In the genomic region with DNA sequence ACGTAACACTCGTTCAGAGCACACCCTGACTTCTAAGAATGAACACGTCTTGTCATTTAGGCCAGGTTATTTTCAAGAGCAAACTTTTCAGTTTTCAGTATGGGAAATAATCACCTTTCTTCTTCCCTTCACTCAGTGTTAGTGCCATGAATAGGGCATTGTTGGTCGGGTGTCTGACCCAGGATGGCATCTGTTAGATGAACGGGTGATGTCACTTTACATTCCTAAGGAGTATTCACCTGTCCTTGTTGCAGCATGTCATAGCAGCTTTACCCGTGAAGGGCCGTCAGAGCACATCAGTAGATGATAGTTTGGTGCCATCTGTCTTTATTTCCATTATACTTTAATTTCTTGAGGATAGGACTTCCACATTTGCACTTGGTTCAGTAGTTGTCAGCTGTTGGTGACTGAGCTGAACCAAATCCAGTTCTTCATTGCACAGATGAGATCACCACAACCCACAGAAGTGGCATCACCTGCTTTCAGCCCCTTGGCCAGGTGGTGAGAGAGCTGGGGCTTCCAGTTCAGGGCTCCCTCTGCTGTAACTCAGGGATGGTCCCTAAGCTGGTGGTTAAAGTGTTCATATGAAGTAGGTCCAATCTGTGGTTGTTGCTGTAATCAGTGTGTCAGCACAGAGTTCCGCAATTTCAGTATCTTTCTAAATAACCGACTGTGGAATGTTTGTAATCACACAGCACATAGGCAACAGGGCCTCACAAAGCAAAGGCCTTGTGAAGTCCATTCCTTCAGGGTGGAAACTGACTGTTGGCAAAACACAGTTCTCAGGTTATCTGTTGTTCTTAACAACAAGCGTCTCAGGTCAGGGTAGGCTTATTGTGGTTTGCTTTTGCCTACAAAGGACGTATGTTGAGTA, we compare ENCODE assay signal across 16 cellular contexts.
DNase-seq lines count a peak whose midpoint lies in the region; ATAC-seq, FAIRE-seq and TF ChIP-seq lines count a peak whose summit lies in the region.
"Had no signal": no experiment of that assay in that cellular context is flagged by ENCODE, and none has a peak within 500 bp of the region (broad histone marks: within the 10 kb centered on the region; RNA-seq: fewer than 3 reads in every experiment).

No MANE protein-coding gene starts in this region.

- no peak overlapping the region for H2BK5ac ChIP-seq in IMR-90 (ENCODE audit: low read depth, low read length, poor library complexity, severe bottlenecking)

- in situ Hi-C loops in IMR-90 (cut with MboI; ENCODE audit: low sequenced_read_pairs): no loop called here

- POLR2A ChIA-PET in IMR-90 (lab: Charles Lee; ENCODE audit: unreplicated experiment): no interaction called here
- POLR2A ChIA-PET in naive thymus-derived CD4-positive, alpha-beta T cell (lab: Charles Lee): no interaction called here

- H2BK15ac ChIP-seq in IMR-90 (ENCODE audit: low read depth, low read length): no peak overlapping the region

- dilution Hi-C loops in IMR-90 (cut with HindIII; ENCODE audit: low sequenced_read_pairs, unreplicated experiment): no loop called here

- H3K9me3 ChIP-seq in IMR-90 (ENCODE audit: control insufficient read depth, insufficient read depth, low read length) (no peaks in the 10 kb centered on the region), prostate gland (no peaks in the 10 kb centered on the region)
- no peaks in the 10 kb centered on the region for H3K9me3 ChIP-seq in naive thymus-derived CD4-positive, alpha-beta T cell (ENCODE audit: control insufficient read depth in 2 of 3, low read length in 3 of 3)
- H3K9me3 ChIP-seq: colonic mucosa had no signal

- H3K36me3 Mint-ChIP-seq in naive thymus-derived CD4-positive, alpha-beta T cell: peaks cover 9 to 35% (median 11%) of the 10 kb centered on the region in 5 donors

- H3K23ac ChIP-seq in IMR-90 (ENCODE audit: low read depth, low read length): no peak overlapping the region

- DNase-seq in NCI-H1694 treated with DMSO at 0.1 percent for 48 hours (lab: John Stamatoyannopoulos, UW) (peak; percentile 21), NCI-H1694 (lab: John Stamatoyannopoulos, UW) (no peak), IMR-90 (peak; percentile 12), cardiac fibroblast (ENCODE audit: low read depth in 2 of 2) (peak; percentile 8 to 57), frontal cortex (ENCODE audit: low spot score in 2 of 2) (no peak), prostate gland (ENCODE audit: low spot score) (no peak), HCEC 1CT (no peak)
- DNase-seq in naive thymus-derived CD4-positive, alpha-beta T cell: no peak
- DNase-seq: 8988T; activated CD8-positive, alpha-beta T cell treated with anti-CD3 and anti-CD28 coated beads for 36 hours; anterior cingulate cortex; colonic mucosa; erythroblast; Kasumi-1; NCI-H2081 treated with DMSO at 0.1 percent for 48 hours had no signal

- peaks cover 9% of the 10 kb centered on the region for H3K36me3 ChIP-seq in IMR-90 (ENCODE audit: control insufficient read depth, insufficient read depth, low read length)
- H3K36me3 ChIP-seq in naive thymus-derived CD4-positive, alpha-beta T cell (ENCODE audit: control insufficient read depth in 2 of 3, insufficient read depth in 3 of 3, low read length in 3 of 3): peaks cover 0 to 23% (median 0%) of the 10 kb centered on the region in 3 experiments
- H3K36me3 ChIP-seq in prostate gland: no peaks in the 10 kb centered on the region
- H3K36me3 ChIP-seq: colonic mucosa had no signal

- no CpG with 5 or more reads among the region's 11 CpGs for WGBS in IMR-90 (ENCODE audit: extremely low coverage in 2 of 2, insufficient read length in 1 of 2), 2 experiments
- 72% methylated on average over 11 of the region's 11 CpGs for WGBS in prostate gland

- H3K9me1 ChIP-seq in IMR-90 (ENCODE audit: insufficient read depth, low read length): peaks cover 4% of the 10 kb centered on the region; the same call in 1 of the 2 replicates

- no peaks in the 10 kb centered on the region for H4K20me1 ChIP-seq in IMR-90 (ENCODE audit: insufficient read depth, low read length)

- H2BK20ac ChIP-seq in IMR-90 (ENCODE audit: low read depth, low read length): no peak overlapping the region

- no peak overlapping the region for H2BK120ac ChIP-seq in IMR-90 (ENCODE audit: low read depth, low read length)

- H3K56ac ChIP-seq in IMR-90 (ENCODE audit: extremely low read depth, insufficient read depth, low read length): no peak overlapping the region

- peaks cover 0 to 11% (median 0%) of the 10 kb centered on the region in 11 donors for H3K9me3 Mint-ChIP-seq in naive thymus-derived CD4-positive, alpha-beta T cell
- H3K9me3 Mint-ChIP-seq: activated CD8-positive, alpha-beta T cell treated with anti-CD3 and anti-CD28 coated beads for 36 hours had no signal

- H4K5ac ChIP-seq in IMR-90 (ENCODE audit: low read depth, low read length): no peak overlapping the region

- no peak overlapping the region for H3K4me3 ChIP-seq in IMR-90 (ENCODE audit: insufficient read depth, low read depth, low read length)
- H3K4me3 ChIP-seq in cardiac fibroblast (replicated peaks in 1 of 2; ENCODE audit: low read depth in 2 of 2, low read length in 2 of 2): no peak overlapping the region
- no peak overlapping the region for H3K4me3 ChIP-seq in naive thymus-derived CD4-positive, alpha-beta T cell (ENCODE audit: low read length)
- no peak overlapping the region for H3K4me3 ChIP-seq in prostate gland
- H3K4me3 ChIP-seq: colonic mucosa had no signal

- intact Hi-C loops in IMR-90 (cut with micrococcal nuclease): no loop called here
- intact Hi-C loops in naive thymus-derived CD4-positive, alpha-beta T cell (cut with micrococcal nuclease): loop anchor here in 1 of 2 donors (10.0 kb wide), 1 partner anchor 60 kb away; no protein-coding TSS in a partner anchor
- intact Hi-C loops in prostate gland (cut with DNase I): no loop called here

- no peak overlapping the region for H2AK5ac ChIP-seq in IMR-90 (ENCODE audit: low read depth, low read length)

- no peak overlapping the region for H3K14ac ChIP-seq in IMR-90 (replicated peaks; ENCODE audit: low read depth, low read length)

- no peaks in the 10 kb centered on the region for H3K27me3 Mint-ChIP-seq in naive thymus-derived CD4-positive, alpha-beta T cell
- H3K27me3 Mint-ChIP-seq: activated CD8-positive, alpha-beta T cell treated with anti-CD3 and anti-CD28 coated beads for 36 hours; progenitor cell of endocrine pancreas had no signal

- peaks cover 2 to 3% of the 10 kb centered on the region in 2 experiments; a peak in 2 of 4 replicates for H3K79me1 ChIP-seq in IMR-90 (ENCODE audit: low read depth in 1 of 2, low read length in 2 of 2)

- H3K4me3 Mint-ChIP-seq in naive thymus-derived CD4-positive, alpha-beta T cell: no peak overlapping the region
- H3K4me3 Mint-ChIP-seq: activated CD8-positive, alpha-beta T cell treated with anti-CD3 and anti-CD28 coated beads for 36 hours had no signal

- H3K4me1 ChIP-seq in IMR-90 (ENCODE audit: control insufficient read depth, insufficient read depth, low read length) (peaks cover 2% of the 10 kb centered on the region; the same call in 1 of the 2 replicates), prostate gland (replicated peaks) (no peaks in the 10 kb centered on the region)
- peaks cover 13 to 14% of the 10 kb centered on the region in 2 donors for H3K4me1 ChIP-seq in naive thymus-derived CD4-positive, alpha-beta T cell (ENCODE audit: control insufficient read depth in 2 of 2, insufficient read depth in 2 of 2, low read length in 2 of 2)

- no peak for FAIRE-seq in frontal cortex (lab: Jason Lieb, UNC)

- H3K4ac ChIP-seq in IMR-90 (ENCODE audit: low read depth, low read length): no peak overlapping the region

- no peak overlapping the region for H2AFZ ChIP-seq in IMR-90 (replicated peaks; ENCODE audit: low read length, poor library complexity)

- no peaks in the 10 kb centered on the region for H3K27me3 ChIP-seq in IMR-90 (ENCODE audit: control insufficient read depth, insufficient read depth, low read length)
- H3K27me3 ChIP-seq in naive thymus-derived CD4-positive, alpha-beta T cell (ENCODE audit: control insufficient read depth in 2 of 2, insufficient read depth in 2 of 2, low read length in 2 of 2): no peaks in the 10 kb centered on the region
- H3K27me3 ChIP-seq in prostate gland (replicated peaks; ENCODE audit: insufficient read depth): no peaks in the 10 kb centered on the region
- H3K27me3 ChIP-seq: colonic mucosa had no signal

- H3K9ac ChIP-seq in IMR-90 (ENCODE audit: low read depth, low read length): no peak overlapping the region

- ATAC-seq in IMR-90 (ENCODE audit: low read depth): no peak
- ATAC-seq in naive thymus-derived CD4-positive, alpha-beta T cell: peak; percentile 54
- ATAC-seq: activated CD8-positive, alpha-beta T cell treated with anti-CD3 and anti-CD28 coated beads for 36 hours had no signal

- H3K27ac Mint-ChIP-seq in naive thymus-derived CD4-positive, alpha-beta T cell: peak overlapping the region in 3 of 9 donors; percentile 3 to 49 (median 9)

- H4K91ac ChIP-seq in IMR-90 (ENCODE audit: insufficient read depth, low read depth, low read length): no peak overlapping the region

- peaks cover 18 to 37% (median 27%) of the 10 kb centered on the region in 7 donors for H3K4me1 Mint-ChIP-seq in naive thymus-derived CD4-positive, alpha-beta T cell

- H3K4me2 ChIP-seq in IMR-90 (ENCODE audit: low read depth, low read length): no peak overlapping the region

- no peak for TF ChIP-seq RAD21 in IMR-90 (IDR thresholded peaks at IDR 0.05; ENCODE audit: low read length)

- H3K27ac ChIP-seq in IMR-90 (ENCODE audit: insufficient read depth, low read length): no peak overlapping the region
- H3K27ac ChIP-seq in naive thymus-derived CD4-positive, alpha-beta T cell (ENCODE audit: low read depth, low read length): no peak overlapping the region
- H3K27ac ChIP-seq in prostate gland: no peak overlapping the region
- H3K27ac ChIP-seq: colonic mucosa had no signal

- no peak overlapping the region for H3K18ac ChIP-seq in IMR-90 (ENCODE audit: low read depth, low read length)

- H4K8ac ChIP-seq in IMR-90 (ENCODE audit: low read depth in 2 of 2, low read length in 2 of 2): no peak overlapping the region

- no peak overlapping the region for H2AK9ac ChIP-seq in IMR-90 (replicated peaks; ENCODE audit: low read depth, low read length, poor library complexity)

- CTCF ChIA-PET in IMR-90 (lab: Yijun Ruan, JAX): no interaction called here
- CTCF ChIA-PET in naive thymus-derived CD4-positive, alpha-beta T cell (lab: Charles Lee): no interaction called here

- no TSS peak for BruUV-seq in IMR-90 (replicated peaks; lab: Mats Ljungman, UMichigan)

- TF ChIP-seq POLR2A in IMR-90 (IDR thresholded peaks at IDR 0.05; ENCODE audit: low read depth, low read length): no peak
- TF ChIP-seq POLR2A in prostate gland (IDR thresholded peaks at IDR 0.05): no peak

- no peak for TF ChIP-seq CTCF in IMR-90 (conservative IDR thresholded peaks at IDR 0.05; ENCODE audit: low read depth, low read length)
- no peak for TF ChIP-seq CTCF in cardiac fibroblast (IDR thresholded peaks at IDR 0.05; ENCODE audit: low read depth, low read length)
- TF ChIP-seq CTCF in prostate gland (IDR thresholded peaks at IDR 0.05): no peak

TF ChIP-seq in IMR-90, 13 proteins besides CTCF, POLR2A, EP300 and RAD21 (continues in another document):
- no peak for TF ChIP-seq MAZ (IDR thresholded peaks at IDR 0.05; ENCODE audit: borderline replicate concordance, low read depth, low read length)
- TF ChIP-seq CEBPB (IDR thresholded peaks at IDR 0.05; ENCODE audit: low read depth, low read length): no peak
- TF ChIP-seq RCOR1 (IDR thresholded peaks at IDR 0.05; ENCODE audit: insufficient replicate concordance, low read length): no peak
- no peak for TF ChIP-seq NFE2L2 (IDR thresholded peaks at IDR 0.05; ENCODE audit: low read depth, low read length)

Comparison
In these comparisons a context has a peak if more than half of its experiments do, and no peak if none do; other contexts are left out.
1. DNase-seq: peak in NCI-H1694 treated with DMSO at 0.1 percent for 48 hours (single experiment), IMR-90 (single experiment) and cardiac fibroblast (2 of 2); none in NCI-H1694 (single experiment), naive thymus-derived CD4-positive, alpha-beta T cell (0 of 9), frontal cortex (0 of 2), prostate gland (single experiment) and HCEC 1CT (single experiment).